ENCODE assay signal across 1 cellular context in the genomic region with DNA sequence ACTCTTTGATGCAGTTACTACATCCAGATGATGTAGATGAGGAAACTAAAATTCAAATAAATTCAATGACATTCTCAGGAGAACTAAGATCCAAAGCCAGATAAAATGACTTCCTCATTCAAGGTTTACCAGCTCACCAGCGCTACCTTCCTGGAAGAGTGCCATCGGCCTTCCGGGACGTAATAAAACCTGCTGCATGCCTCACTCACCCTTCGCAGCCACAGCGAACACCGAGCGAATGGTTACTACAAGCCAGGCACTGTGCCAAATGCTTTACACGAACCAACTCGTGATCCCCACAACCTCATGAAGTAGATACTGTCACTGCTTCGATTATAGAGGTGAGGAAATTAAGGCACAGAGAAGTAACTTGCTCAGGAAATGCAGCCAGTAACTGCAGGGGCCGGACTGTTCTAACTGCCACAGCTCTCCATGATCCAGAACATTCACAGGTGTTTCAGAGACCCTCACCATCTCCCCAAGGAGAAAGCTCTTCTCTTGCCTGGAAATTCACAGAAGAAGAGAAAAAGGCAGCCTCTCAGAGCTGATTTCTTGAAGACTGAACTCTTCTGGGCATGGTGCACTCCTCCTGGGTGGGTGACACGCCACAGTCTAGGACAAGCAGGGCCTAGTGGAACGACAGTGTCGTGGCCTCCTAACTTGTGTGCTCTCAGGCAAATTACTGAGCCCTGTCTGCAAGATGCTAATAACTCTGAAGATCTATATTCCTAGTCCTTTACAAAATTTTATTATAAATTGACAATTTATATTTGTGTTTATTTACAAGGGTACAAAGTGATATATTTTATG.
TF ChIP-seq lines count a peak whose summit lies in the region.

No MANE protein-coding gene starts in this region.

TF ChIP-seq in HEK293, 187 proteins besides CTCF, POLR2A, EP300 and RAD21 (continued from another document and continues in another):
- no peak for TF ChIP-seq ZNF621 (tag by site-specific recombination; IDR thresholded peaks at IDR 0.05)
- TF ChIP-seq ZNF2 (tag by site-specific recombination; IDR thresholded peaks at IDR 0.05), result no peak
- TF ChIP-seq ZBTB1 (tag by site-specific recombination; IDR thresholded peaks at IDR 0.05), result no peak
- no peak for TF ChIP-seq ZNF837 (tag by site-specific recombination; IDR thresholded peaks at IDR 0.05)
- TF ChIP-seq ZNF394 (tag by site-specific recombination; IDR thresholded peaks at IDR 0.05; ENCODE audit: borderline replicate concordance), result no peak; the same call in 1 of the 2 replicates
- no peak for TF ChIP-seq ZNF843 (tag by site-specific recombination; IDR thresholded peaks at IDR 0.05)
- TF ChIP-seq ZNF37A (tag by site-specific recombination; IDR thresholded peaks at IDR 0.05), result no peak
- TF ChIP-seq ZNF274 (IDR thresholded peaks at IDR 0.05; ENCODE audit: low read length), result no peak
- no peak for TF ChIP-seq ZNF274 (tag by site-specific recombination; IDR thresholded peaks at IDR 0.05; ENCODE audit: borderline replicate concordance)
- no peak for TF ChIP-seq ZNF174 (tag by site-specific recombination; IDR thresholded peaks at IDR 0.05)
- TF ChIP-seq, protein P1, sequence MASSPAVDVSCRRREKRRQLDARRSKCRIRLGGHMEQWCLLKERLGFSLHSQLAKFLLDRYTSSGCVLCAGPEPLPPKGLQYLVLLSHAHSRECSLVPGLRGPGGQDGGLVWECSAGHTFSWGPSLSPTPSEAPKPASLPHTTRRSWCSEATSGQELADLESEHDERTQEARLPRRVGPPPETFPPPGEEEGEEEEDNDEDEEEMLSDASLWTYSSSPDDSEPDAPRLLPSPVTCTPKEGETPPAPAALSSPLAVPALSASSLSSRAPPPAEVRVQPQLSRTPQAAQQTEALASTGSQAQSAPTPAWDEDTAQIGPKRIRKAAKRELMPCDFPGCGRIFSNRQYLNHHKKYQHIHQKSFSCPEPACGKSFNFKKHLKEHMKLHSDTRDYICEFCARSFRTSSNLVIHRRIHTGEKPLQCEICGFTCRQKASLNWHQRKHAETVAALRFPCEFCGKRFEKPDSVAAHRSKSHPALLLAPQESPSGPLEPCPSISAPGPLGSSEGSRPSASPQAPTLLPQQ (tag by site-specific recombination; IDR thresholded peaks at IDR 0.05), result no peak
- TF ChIP-seq KLF8 (tag by site-specific recombination; IDR thresholded peaks at IDR 0.05), result no peak
- TF ChIP-seq ZNF473 (tag by site-specific recombination; IDR thresholded peaks at IDR 0.05), result no peak
- TF ChIP-seq, protein P2, sequence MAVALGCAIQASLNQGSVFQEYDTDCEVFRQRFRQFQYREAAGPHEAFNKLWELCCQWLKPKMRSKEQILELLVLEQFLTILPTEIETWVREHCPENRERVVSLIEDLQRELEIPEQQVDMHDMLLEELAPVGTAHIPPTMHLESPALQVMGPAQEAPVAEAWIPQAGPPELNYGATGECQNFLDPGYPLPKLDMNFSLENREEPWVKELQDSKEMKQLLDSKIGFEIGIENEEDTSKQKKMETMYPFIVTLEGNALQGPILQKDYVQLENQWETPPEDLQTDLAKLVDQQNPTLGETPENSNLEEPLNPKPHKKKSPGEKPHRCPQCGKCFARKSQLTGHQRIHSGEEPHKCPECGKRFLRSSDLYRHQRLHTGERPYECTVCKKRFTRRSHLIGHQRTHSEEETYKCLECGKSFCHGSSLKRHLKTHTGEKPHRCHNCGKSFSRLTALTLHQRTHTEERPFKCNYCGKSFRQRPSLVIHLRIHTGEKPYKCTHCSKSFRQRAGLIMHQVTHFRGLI (tag by site-specific recombination; IDR thresholded peaks at IDR 0.05), result no peak
- TF ChIP-seq, protein P3, sequence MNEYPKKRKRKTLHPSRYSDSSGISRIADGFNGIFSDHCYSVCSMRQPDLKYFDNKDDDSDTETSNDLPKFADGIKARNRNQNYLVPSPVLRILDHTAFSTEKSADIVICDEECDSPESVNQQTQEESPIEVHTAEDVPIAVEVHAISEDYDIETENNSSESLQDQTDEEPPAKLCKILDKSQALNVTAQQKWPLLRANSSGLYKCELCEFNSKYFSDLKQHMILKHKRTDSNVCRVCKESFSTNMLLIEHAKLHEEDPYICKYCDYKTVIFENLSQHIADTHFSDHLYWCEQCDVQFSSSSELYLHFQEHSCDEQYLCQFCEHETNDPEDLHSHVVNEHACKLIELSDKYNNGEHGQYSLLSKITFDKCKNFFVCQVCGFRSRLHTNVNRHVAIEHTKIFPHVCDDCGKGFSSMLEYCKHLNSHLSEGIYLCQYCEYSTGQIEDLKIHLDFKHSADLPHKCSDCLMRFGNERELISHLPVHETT (tag by site-specific recombination; IDR thresholded peaks at IDR 0.05), result no peak
- TF ChIP-seq ZNF391 (tag by site-specific recombination; IDR thresholded peaks at IDR 0.05; ENCODE audit: borderline replicate concordance, low read depth), result no peak
- TF ChIP-seq, protein P4, sequence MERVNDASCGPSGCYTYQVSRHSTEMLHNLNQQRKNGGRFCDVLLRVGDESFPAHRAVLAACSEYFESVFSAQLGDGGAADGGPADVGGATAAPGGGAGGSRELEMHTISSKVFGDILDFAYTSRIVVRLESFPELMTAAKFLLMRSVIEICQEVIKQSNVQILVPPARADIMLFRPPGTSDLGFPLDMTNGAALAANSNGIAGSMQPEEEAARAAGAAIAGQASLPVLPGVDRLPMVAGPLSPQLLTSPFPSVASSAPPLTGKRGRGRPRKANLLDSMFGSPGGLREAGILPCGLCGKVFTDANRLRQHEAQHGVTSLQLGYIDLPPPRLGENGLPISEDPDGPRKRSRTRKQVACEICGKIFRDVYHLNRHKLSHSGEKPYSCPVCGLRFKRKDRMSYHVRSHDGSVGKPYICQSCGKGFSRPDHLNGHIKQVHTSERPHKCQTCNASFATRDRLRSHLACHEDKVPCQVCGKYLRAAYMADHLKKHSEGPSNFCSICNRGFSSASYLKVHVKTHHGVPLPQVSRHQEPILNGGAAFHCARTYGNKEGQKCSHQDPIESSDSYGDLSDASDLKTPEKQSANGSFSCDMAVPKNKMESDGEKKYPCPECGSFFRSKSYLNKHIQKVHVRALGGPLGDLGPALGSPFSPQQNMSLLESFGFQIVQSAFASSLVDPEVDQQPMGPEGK (tag by site-specific recombination; IDR thresholded peaks at IDR 0.05), result peak; percentile 44; the same call in 1 of the 2 replicates
- TF ChIP-seq ZSCAN30 (tag by site-specific recombination; IDR thresholded peaks at IDR 0.05), result no peak
- TF ChIP-seq, protein P5, sequence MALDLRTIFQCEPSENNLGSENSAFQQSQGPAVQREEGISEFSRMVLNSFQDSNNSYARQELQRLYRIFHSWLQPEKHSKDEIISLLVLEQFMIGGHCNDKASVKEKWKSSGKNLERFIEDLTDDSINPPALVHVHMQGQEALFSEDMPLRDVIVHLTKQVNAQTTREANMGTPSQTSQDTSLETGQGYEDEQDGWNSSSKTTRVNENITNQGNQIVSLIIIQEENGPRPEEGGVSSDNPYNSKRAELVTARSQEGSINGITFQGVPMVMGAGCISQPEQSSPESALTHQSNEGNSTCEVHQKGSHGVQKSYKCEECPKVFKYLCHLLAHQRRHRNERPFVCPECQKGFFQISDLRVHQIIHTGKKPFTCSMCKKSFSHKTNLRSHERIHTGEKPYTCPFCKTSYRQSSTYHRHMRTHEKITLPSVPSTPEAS (tag by site-specific recombination; IDR thresholded peaks at IDR 0.05), result no peak
- TF ChIP-seq ZNF701 (tag by site-specific recombination; IDR thresholded peaks at IDR 0.05), result no peak
- no peak for TF ChIP-seq ZBTB48 (tag by site-specific recombination; IDR thresholded peaks at IDR 0.05)
- TF ChIP-seq ZNF155 (tag by site-specific recombination; IDR thresholded peaks at IDR 0.05), result no peak
- no peak for TF ChIP-seq ZNF677 (tag by site-specific recombination; IDR thresholded peaks at IDR 0.05)
- TF ChIP-seq, protein P6, sequence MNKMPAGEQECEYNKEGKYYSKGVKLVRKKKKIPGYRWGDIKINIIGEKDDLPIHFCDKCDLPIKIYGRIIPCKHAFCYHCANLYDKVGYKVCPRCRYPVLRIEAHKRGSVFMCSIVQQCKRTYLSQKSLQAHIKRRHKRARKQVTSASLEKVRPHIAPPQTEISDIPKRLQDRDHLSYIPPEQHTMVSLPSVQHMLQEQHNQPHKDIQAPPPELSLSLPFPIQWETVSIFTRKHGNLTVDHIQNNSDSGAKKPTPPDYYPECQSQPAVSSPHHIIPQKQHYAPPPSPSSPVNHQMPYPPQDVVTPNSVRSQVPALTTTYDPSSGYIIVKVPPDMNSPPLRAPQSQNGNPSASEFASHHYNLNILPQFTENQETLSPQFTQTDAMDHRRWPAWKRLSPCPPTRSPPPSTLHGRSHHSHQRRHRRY (tag by site-specific recombination; IDR thresholded peaks at IDR 0.05), result no peak
- TF ChIP-seq, protein P7, sequence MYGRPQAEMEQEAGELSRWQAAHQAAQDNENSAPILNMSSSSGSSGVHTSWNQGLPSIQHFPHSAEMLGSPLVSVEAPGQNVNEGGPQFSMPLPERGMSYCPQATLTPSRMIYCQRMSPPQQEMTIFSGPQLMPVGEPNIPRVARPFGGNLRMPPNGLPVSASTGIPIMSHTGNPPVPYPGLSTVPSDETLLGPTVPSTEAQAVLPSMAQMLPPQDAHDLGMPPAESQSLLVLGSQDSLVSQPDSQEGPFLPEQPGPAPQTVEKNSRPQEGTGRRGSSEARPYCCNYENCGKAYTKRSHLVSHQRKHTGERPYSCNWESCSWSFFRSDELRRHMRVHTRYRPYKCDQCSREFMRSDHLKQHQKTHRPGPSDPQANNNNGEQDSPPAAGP (tag by site-specific recombination; IDR thresholded peaks at IDR 0.05), result no peak
- no peak for TF ChIP-seq GLI4 (tag by site-specific recombination; IDR thresholded peaks at IDR 0.05)
- TF ChIP-seq ZNF211 (tag by site-specific recombination; IDR thresholded peaks at IDR 0.05; ENCODE audit: low read depth), result no peak
- TF ChIP-seq ZNF600 (tag by site-specific recombination; IDR thresholded peaks at IDR 0.05), result peak; percentile 86
- no peak for TF ChIP-seq ZNF239 (tag by site-specific recombination; IDR thresholded peaks at IDR 0.05)
- no peak for TF ChIP-seq OVOL3 (tag by site-specific recombination; IDR thresholded peaks at IDR 0.05)
- TF ChIP-seq, protein P8, sequence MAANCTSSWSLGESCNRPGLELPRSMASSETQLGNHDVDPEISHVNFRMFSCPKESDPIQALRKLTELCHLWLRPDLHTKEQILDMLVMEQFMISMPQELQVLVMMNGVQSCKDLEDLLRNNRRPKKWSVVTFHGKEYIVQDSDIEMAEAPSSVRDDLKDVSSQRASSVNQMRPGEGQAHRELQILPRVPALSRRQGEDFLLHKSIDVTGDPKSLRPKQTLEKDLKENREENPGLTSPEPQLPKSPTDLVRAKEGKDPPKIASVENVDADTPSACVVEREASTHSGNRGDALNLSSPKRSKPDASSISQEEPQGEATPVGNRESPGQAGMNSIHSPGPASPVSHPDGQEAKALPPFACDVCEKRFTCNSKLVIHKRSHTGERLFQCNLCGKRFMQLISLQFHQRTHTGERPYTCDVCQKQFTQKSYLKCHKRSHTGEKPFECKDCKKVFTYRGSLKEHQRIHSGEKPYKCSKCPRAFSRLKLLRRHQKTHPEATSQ (tag by site-specific recombination; IDR thresholded peaks at IDR 0.05), result no peak
- TF ChIP-seq, protein P9, sequence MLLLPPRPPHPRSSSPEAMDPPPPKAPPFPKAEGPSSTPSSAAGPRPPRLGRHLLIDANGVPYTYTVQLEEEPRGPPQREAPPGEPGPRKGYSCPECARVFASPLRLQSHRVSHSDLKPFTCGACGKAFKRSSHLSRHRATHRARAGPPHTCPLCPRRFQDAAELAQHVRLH (tag by site-specific recombination; IDR thresholded peaks at IDR 0.05), result 0 out of 2 replicates have a peak, but pooled peaks have one; percentile 51
- TF ChIP-seq, protein P10, sequence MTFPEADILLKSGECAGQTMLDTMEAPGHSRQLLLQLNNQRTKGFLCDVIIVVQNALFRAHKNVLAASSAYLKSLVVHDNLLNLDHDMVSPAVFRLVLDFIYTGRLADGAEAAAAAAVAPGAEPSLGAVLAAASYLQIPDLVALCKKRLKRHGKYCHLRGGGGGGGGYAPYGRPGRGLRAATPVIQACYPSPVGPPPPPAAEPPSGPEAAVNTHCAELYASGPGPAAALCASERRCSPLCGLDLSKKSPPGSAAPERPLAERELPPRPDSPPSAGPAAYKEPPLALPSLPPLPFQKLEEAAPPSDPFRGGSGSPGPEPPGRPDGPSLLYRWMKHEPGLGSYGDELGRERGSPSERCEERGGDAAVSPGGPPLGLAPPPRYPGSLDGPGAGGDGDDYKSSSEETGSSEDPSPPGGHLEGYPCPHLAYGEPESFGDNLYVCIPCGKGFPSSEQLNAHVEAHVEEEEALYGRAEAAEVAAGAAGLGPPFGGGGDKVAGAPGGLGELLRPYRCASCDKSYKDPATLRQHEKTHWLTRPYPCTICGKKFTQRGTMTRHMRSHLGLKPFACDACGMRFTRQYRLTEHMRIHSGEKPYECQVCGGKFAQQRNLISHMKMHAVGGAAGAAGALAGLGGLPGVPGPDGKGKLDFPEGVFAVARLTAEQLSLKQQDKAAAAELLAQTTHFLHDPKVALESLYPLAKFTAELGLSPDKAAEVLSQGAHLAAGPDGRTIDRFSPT (tag by site-specific recombination; IDR thresholded peaks at IDR 0.05), result no peak
- TF ChIP-seq BCL11A (tag by site-specific recombination; IDR thresholded peaks at IDR 0.05; ENCODE audit: low read depth), result no peak
- TF ChIP-seq ZBTB8A (tag by site-specific recombination; IDR thresholded peaks at IDR 0.05), result no peak
- no peak for TF ChIP-seq ZNF132 (tag by site-specific recombination; IDR thresholded peaks at IDR 0.05; ENCODE audit: borderline replicate concordance)
- TF ChIP-seq ZNF133 (tag by site-specific recombination; IDR thresholded peaks at IDR 0.05), result no peak
- no peak for TF ChIP-seq ZFP37 (tag by site-specific recombination; IDR thresholded peaks at IDR 0.05)
- no peak for TF ChIP-seq ZNF658 (tag by site-specific recombination; IDR thresholded peaks at IDR 0.05)
- no peak for TF ChIP-seq WT1 (tag by site-specific recombination; IDR thresholded peaks at IDR 0.05)
- TF ChIP-seq GLIS2 (tag by site-specific recombination; IDR thresholded peaks at IDR 0.05), result no peak
- peak; percentile 55 for TF ChIP-seq ZBTB21 (tag by site-specific recombination; IDR thresholded peaks at IDR 0.05)
- TF ChIP-seq ZNF560 (tag by site-specific recombination; IDR thresholded peaks at IDR 0.05; ENCODE audit: borderline replicate concordance), result no peak
- peak; percentile 94; the same call in 1 of the 2 replicates for TF ChIP-seq ZNF660 (tag by site-specific recombination; IDR thresholded peaks at IDR 0.05)
- TF ChIP-seq, protein P11, sequence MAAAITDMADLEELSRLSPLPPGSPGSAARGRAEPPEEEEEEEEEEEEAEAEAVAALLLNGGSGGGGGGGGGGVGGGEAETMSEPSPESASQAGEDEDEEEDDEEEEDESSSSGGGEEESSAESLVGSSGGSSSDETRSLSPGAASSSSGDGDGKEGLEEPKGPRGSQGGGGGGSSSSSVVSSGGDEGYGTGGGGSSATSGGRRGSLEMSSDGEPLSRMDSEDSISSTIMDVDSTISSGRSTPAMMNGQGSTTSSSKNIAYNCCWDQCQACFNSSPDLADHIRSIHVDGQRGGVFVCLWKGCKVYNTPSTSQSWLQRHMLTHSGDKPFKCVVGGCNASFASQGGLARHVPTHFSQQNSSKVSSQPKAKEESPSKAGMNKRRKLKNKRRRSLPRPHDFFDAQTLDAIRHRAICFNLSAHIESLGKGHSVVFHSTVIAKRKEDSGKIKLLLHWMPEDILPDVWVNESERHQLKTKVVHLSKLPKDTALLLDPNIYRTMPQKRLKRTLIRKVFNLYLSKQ (tag by site-specific recombination; IDR thresholded peaks at IDR 0.05; ENCODE audit: borderline replicate concordance), result no peak
